1 cellular context compared by ENCODE assay signal in genomic region chr7:74008687-74009086, GRCh38.
TF ChIP-seq lines count a peak whose summit lies in the region.

No MANE protein-coding gene starts in this region.

TF ChIP-seq in IMR-90, 13 proteins besides CTCF, POLR2A, EP300 and RAD21 (continued from another document):
- TF ChIP-seq ELK1 (IDR thresholded peaks at IDR 0.05; ENCODE audit: borderline replicate concordance, low read depth, low read length) = no peak
- TF ChIP-seq BHLHE40 (IDR thresholded peaks at IDR 0.05; ENCODE audit: low read depth, low read length) = no peak
